ENCODE assay signal across 14 cellular contexts in genomic region chr3:123620338-123620737, GRCh38. TPM values are rescaled to one million over a fixed set of nuclear protein-coding genes. Genes with fewer than 3 reads are reported as not detected.
A peak's percentile ranks its signal among the peaks of the same experiment; 100 is the strongest.
DNase-seq lines count a peak whose midpoint lies in the region; ATAC-seq and TF ChIP-seq lines count a peak whose summit lies in the region.
"Had no signal": no experiment of that assay in that cellular context is flagged by ENCODE, and none has a peak within 500 bp of the region (broad histone marks: within the 10 kb centered on the region; RNA-seq: fewer than 3 reads in every experiment).

No MANE protein-coding gene starts in this region.

- no peaks in the 10 kb centered on the region for H3K9me2 ChIP-seq in hepatocyte (replicated peaks; ENCODE audit: insufficient read depth)

- H3K27ac ChIP-seq in hepatocyte = peak overlapping the region; percentile 29
- peak overlapping the region; percentile 99 for H3K27ac ChIP-seq in rectal smooth muscle tissue (ENCODE audit: low read depth, low read length)

- H3K4me1 ChIP-seq in hepatocyte (ENCODE audit: insufficient read depth) (peaks cover 5% of the 10 kb centered on the region), rectal smooth muscle tissue (ENCODE audit: control insufficient read depth, insufficient read depth, low read length) (peaks cover 17% of the 10 kb centered on the region)

- POLR2A ChIA-PET in GM10248 (lab: Yijun Ruan, JAX) = no interaction called here

- H3K4me3 ChIP-seq in hepatocyte (no peak overlapping the region), rectal smooth muscle tissue (ENCODE audit: low read length) (peak overlapping the region; percentile 67)

- H3K36me3 ChIP-seq in hepatocyte (replicated peaks; ENCODE audit: insufficient read depth, low read depth) = no peaks in the 10 kb centered on the region
- H3K36me3 ChIP-seq in rectal smooth muscle tissue (ENCODE audit: control insufficient read depth, insufficient read depth, low read length) = peaks cover 8% of the 10 kb centered on the region

- in situ Hi-C loops in ACHN (cut with HindIII; ENCODE audit: low pct_ligation_motif_present, low pct_unique_long_range_greater_than_20kb, low sequenced_read_pairs) = no loop called here

- H2AFZ ChIP-seq in hepatocyte = no peak overlapping the region

- H3K36me3 Mint-ChIP-seq in brain = peaks cover 8% of the 10 kb centered on the region
- H3K36me3 Mint-ChIP-seq in activated naive CD4-positive, alpha-beta T cell treated with anti-CD3 and anti-CD28 coated beads, Interleukin-2, amount 50 U/mL, for 72 hours = no peaks in the 10 kb centered on the region

- CTCF ChIA-PET in GM10248 (lab: Yijun Ruan, JAX) = interaction anchor here (3.0 kb wide), 1 partner anchor 22 kb away, joined by 11 read pairs; no protein-coding TSS in a partner anchor

- no peak overlapping the region for H3K4me2 ChIP-seq in hepatocyte

- peak overlapping the region; percentile 88 for H3K9ac ChIP-seq in rectal smooth muscle tissue (ENCODE audit: low read length)

- no peaks in the 10 kb centered on the region for H3K9me3 ChIP-seq in hepatocyte (ENCODE audit: low read depth)

- no peaks in the 10 kb centered on the region for H4K20me1 ChIP-seq in hepatocyte (ENCODE audit: insufficient read depth, poor library complexity, severe bottlenecking)

- WGBS in hepatocyte (ENCODE audit: low lambda C conversion rate, missing lambda C conversion rate) = 77% methylated on average over 8 of the region's 8 CpGs

- H3K4me3 Mint-ChIP-seq in brain = peak overlapping the region in 2 of 5 experiments; percentile 30 to 45
- H3K4me3 Mint-ChIP-seq: dendritic cell treated with granulocyte-macrophage colony-stimulating factor and Interleukin-4, amounts not matched to agents 40 ng/mL and 50 ng/mL, for 4 days; stimulated activated naive CD8-positive, alpha-beta T cell treated with anti-CD3 and anti-CD28 coated beads, Interleukin-15, Interleukin-2, amounts not matched to agents 100 ng/mL and 50 ng/mL, for 24 hours had no signal

- H3K27me3 ChIP-seq in hepatocyte (no peaks in the 10 kb centered on the region), rectal smooth muscle tissue (ENCODE audit: control insufficient read depth, insufficient read depth, low read length) (no peaks in the 10 kb centered on the region)

- DNase-seq in Ammon's horn (ENCODE audit: low spot score) (peak; percentile 85), hepatocyte (ENCODE audit: low spot score) (no peak), GM10248 (ENCODE audit: extremely low spot score) (no peak), ACHN (no peak)
- DNase-seq in activated naive CD4-positive, alpha-beta T cell treated with anti-CD3 and anti-CD28 coated beads, Interleukin-2, amount 50 U/mL, for 72 hours (ENCODE audit: low spot score in 2 of 2) = no peak
- no peak for DNase-seq in activated CD4-positive, CD25-positive, alpha-beta regulatory T cell treated with anti-CD3 and anti-CD28 coated beads, Interleukin-2, amount 50 U/mL, for 72 hours
- DNase-seq: activated effector memory CD4-positive, alpha-beta T cell treated with Interleukin-2 at 50 U/mL for 16 hours; NCI-H69; stimulated activated CD4-positive, alpha-beta T cell treated with anti-CD3 and anti-CD28 coated beads, Interleukin-1b, Interleukin-23, amount 100 ng/mL, for 48 hours had no signal

- H3K27me3 Mint-ChIP-seq in brain = no peaks in the 10 kb centered on the region
- H3K27me3 Mint-ChIP-seq: dendritic cell treated with granulocyte-macrophage colony-stimulating factor and Interleukin-4, amounts not matched to agents 40 ng/mL and 50 ng/mL, for 4 days; stimulated activated naive CD8-positive, alpha-beta T cell treated with anti-CD3 and anti-CD28 coated beads, Interleukin-15, Interleukin-2, amounts not matched to agents 100 ng/mL and 50 ng/mL, for 24 hours had no signal

- no peak for TF ChIP-seq CTCF in brain (conservative IDR thresholded peaks at IDR 0.05)
- TF ChIP-seq CTCF in hepatocyte (IDR thresholded peaks at IDR 0.05; ENCODE audit: poor library complexity) = no peak
- no peak for TF ChIP-seq CTCF in GM10248 (IDR thresholded peaks at IDR 0.05; ENCODE audit: control extremely low read depth, extremely low read depth, low read depth, missing control alignments)

- peak overlapping the region; percentile 5 to 90 (median 71) for H3K27ac Mint-ChIP-seq in brain
- no peak overlapping the region for H3K27ac Mint-ChIP-seq in activated naive CD4-positive, alpha-beta T cell treated with anti-CD3 and anti-CD28 coated beads, Interleukin-2, amount 50 U/mL, for 72 hours
- H3K27ac Mint-ChIP-seq: dendritic cell treated with granulocyte-macrophage colony-stimulating factor and Interleukin-4, amounts not matched to agents 40 ng/mL and 50 ng/mL, for 4 days; stimulated activated naive CD8-positive, alpha-beta T cell treated with anti-CD3 and anti-CD28 coated beads, Interleukin-15, Interleukin-2, amounts not matched to agents 100 ng/mL and 50 ng/mL, for 24 hours had no signal

- no peaks in the 10 kb centered on the region for H3K9me3 Mint-ChIP-seq in brain
- H3K9me3 Mint-ChIP-seq in activated naive CD4-positive, alpha-beta T cell treated with anti-CD3 and anti-CD28 coated beads, Interleukin-2, amount 50 U/mL, for 72 hours = no peaks in the 10 kb centered on the region
- H3K9me3 Mint-ChIP-seq: dendritic cell treated with granulocyte-macrophage colony-stimulating factor and Interleukin-4, amounts not matched to agents 40 ng/mL and 50 ng/mL, for 4 days; stimulated activated naive CD8-positive, alpha-beta T cell treated with anti-CD3 and anti-CD28 coated beads, Interleukin-15, Interleukin-2, amounts not matched to agents 100 ng/mL and 50 ng/mL, for 24 hours had no signal

- peaks cover 40% of the 10 kb centered on the region for H3K4me1 Mint-ChIP-seq in brain

- H3K79me2 ChIP-seq in hepatocyte = no peaks in the 10 kb centered on the region

- no peak for ATAC-seq in activated naive CD4-positive, alpha-beta T cell treated with anti-CD3 and anti-CD28 coated beads, Interleukin-2, amount 50 U/mL, for 72 hours
- ATAC-seq: SK-N-SH treated with all-trans-retinoic acid at 6 μM for 48 hours had no signal

RNA-seq across cellular contexts. Expression of gene HACD2, which starts 35.5 kb away (rescaled TPM):
- polyA plus RNA-seq in brain (ENCODE audit: insufficient read depth, low read depth, low replicate concordance) (24.5 TPM), hepatocyte (26.5 and 31.8 TPM in 2 replicates)
- 64.3 and 70.1 TPM in 2 replicates for total RNA-seq in hepatocyte
- 10 to 100 TPM; 21.7 to 25.5 TPM for total RNA-seq in activated naive CD4-positive, alpha-beta T cell treated with anti-CD3 and anti-CD28 coated beads, Interleukin-2, amount 50 U/mL, for 72 hours

Comparison
In these comparisons a context has a peak if more than half of its experiments do, and no peak if none do; other contexts are left out.
1. H3K27ac Mint-ChIP-seq: peak in brain (5 of 5); none in activated naive CD4-positive, alpha-beta T cell treated with anti-CD3 and anti-CD28 coated beads, Interleukin-2, amount 50 U/mL, for 72 hours (0 of 2).